Comparison of ENCODE assay signal across 1 cellular context in genomic region chr5:168286863-168287262, GRCh38. TPM values are rescaled to one million over a fixed set of nuclear protein-coding genes. Genes with fewer than 3 reads are reported as not detected.
"Had no signal": no experiment of that assay in that cellular context is flagged by ENCODE, and none has a peak within 500 bp of the region (broad histone marks: within the 10 kb centered on the region; RNA-seq: fewer than 3 reads in every experiment).

No MANE protein-coding gene starts in this region.

RNA-seq across cellular contexts. Expression of gene WWC1, which starts 4.6 kb away (rescaled TPM):
- total RNA-seq: natural killer cell treated with Interleukin-12 subunit alpha and Interleukin-12 subunit beta and Interleukin-15 and Interleukin-18, amount 100 ng/mL, for 72 hours had no signal
